ENCODE assay signal across 9 cellular contexts in the genomic region with DNA sequence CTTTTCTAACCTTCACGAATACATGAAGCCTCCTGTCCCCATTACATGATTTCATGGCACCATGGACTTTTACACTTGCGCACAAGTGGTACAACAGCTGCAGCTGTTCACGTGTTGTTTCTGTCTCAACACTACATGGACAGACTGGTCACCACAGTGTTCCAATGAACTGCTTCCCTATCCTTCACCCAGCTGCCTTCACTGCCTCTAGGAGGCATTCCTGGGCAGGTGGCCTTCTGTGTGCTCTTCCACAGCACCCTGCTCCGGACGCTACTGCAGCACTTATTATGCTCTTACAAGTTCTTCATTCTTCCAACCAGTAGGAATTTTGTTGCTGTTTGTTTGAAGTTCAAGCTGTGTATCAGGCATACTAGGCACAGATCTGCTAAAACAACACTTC. TPM values are rescaled to one million over a fixed set of nuclear protein-coding genes. Genes with fewer than 3 reads are reported as not detected.
DNase-seq lines count a peak whose midpoint lies in the region; ATAC-seq and TF ChIP-seq lines count a peak whose summit lies in the region.
"Had no signal": no experiment of that assay in that cellular context is flagged by ENCODE, and none has a peak within 500 bp of the region (broad histone marks: within the 10 kb centered on the region; RNA-seq: fewer than 3 reads in every experiment).

No MANE protein-coding gene starts in this region.

- no peak overlapping the region for H3K27ac Mint-ChIP-seq in activated CD8-positive, alpha-beta memory T cell treated with anti-CD3 and anti-CD28 coated beads, Interleukin-2, amount 10 ng/mL, durations not matched to agents 7 days and 5 days

- H3K4me1 ChIP-seq in Panc1 (ENCODE audit: control insufficient read depth, insufficient read depth, low read length) (peaks cover 18% of the 10 kb centered on the region), hepatocyte (ENCODE audit: insufficient read depth) (peaks cover 29% of the 10 kb centered on the region), skeletal muscle tissue (ENCODE audit: control insufficient read depth in 3 of 3, insufficient read depth in 3 of 3, low read length in 3 of 3) (peaks cover 16 to 28% (median 20%) of the 10 kb centered on the region in 3 donors)

- 87% methylated on average over 5 of the region's 5 CpGs for WGBS in hepatocyte (ENCODE audit: low lambda C conversion rate, missing lambda C conversion rate)

- peaks cover 29% of the 10 kb centered on the region for H3K4me1 Mint-ChIP-seq in activated CD8-positive, alpha-beta memory T cell treated with anti-CD3 and anti-CD28 coated beads, Interleukin-2, amount 10 ng/mL, durations not matched to agents 7 days and 5 days

- H3K9me3 ChIP-seq in Panc1 (ENCODE audit: control insufficient read depth, insufficient read depth, low read depth, low read length) (no peaks in the 10 kb centered on the region), hepatocyte (ENCODE audit: low read depth) (no peaks in the 10 kb centered on the region), skeletal muscle tissue (ENCODE audit: control insufficient read depth in 3 of 3, low read length in 3 of 3) (no peaks in the 10 kb centered on the region)

- ATAC-seq in activated CD8-positive, alpha-beta memory T cell treated with anti-CD3 and anti-CD28 coated beads, Interleukin-2, amount 10 ng/mL, durations not matched to agents 7 days and 5 days = no peak
- no peak for ATAC-seq in Panc1
- ATAC-seq in activated CD4-positive, CD25-positive, alpha-beta regulatory T cell treated with anti-CD3 and anti-CD28 coated beads, Interleukin-2, amount 50 U/mL, for 24 hours = no peak

- H2AFZ ChIP-seq in hepatocyte = no peak overlapping the region

- POLR2A ChIA-PET in Panc1 (lab: Charles Lee) = no interaction called here

- peaks cover 4% of the 10 kb centered on the region for H3K9me3 Mint-ChIP-seq in activated CD8-positive, alpha-beta memory T cell treated with anti-CD3 and anti-CD28 coated beads, Interleukin-2, amount 10 ng/mL, durations not matched to agents 7 days and 5 days (ENCODE audit: low read depth)

- H3K4me2 ChIP-seq in hepatocyte = peak overlapping the region; percentile 88

- no peaks in the 10 kb centered on the region for H4K20me1 ChIP-seq in hepatocyte (ENCODE audit: insufficient read depth, poor library complexity, severe bottlenecking)

- in situ Hi-C loops in Panc1 (cut with HindIII; ENCODE audit: low pct_unique_long_range_greater_than_20kb, low sequenced_read_pairs) = no loop called here

- peaks cover 19% of the 10 kb centered on the region for H3K79me2 ChIP-seq in hepatocyte

- H3K4me3 ChIP-seq in Panc1 (ENCODE audit: low read depth in 2 of 2, low read length in 2 of 2) (no peak overlapping the region; a peak in 1 of 4 replicates), hepatocyte (no peak overlapping the region), skeletal muscle tissue (ENCODE audit: low read length in 3 of 3) (peak overlapping the region; percentile 82 to 91 (median 90))

- H3K4me3 Mint-ChIP-seq in activated CD8-positive, alpha-beta memory T cell treated with anti-CD3 and anti-CD28 coated beads, Interleukin-2, amount 10 ng/mL, durations not matched to agents 7 days and 5 days = peak overlapping the region; percentile 89

- H3K36me3 ChIP-seq in Panc1 (ENCODE audit: control insufficient read depth, insufficient read depth, low read length) = no peaks in the 10 kb centered on the region; the same call in 1 of the 2 replicates
- H3K36me3 ChIP-seq in hepatocyte (replicated peaks; ENCODE audit: insufficient read depth, low read depth) = no peaks in the 10 kb centered on the region
- H3K36me3 ChIP-seq in skeletal muscle tissue (ENCODE audit: control insufficient read depth in 3 of 3, insufficient read depth in 3 of 3, low read length in 3 of 3) = peaks cover 3 to 25% (median 12%) of the 10 kb centered on the region in 3 donors

- peaks cover 23% of the 10 kb centered on the region for H3K36me3 Mint-ChIP-seq in activated CD8-positive, alpha-beta memory T cell treated with anti-CD3 and anti-CD28 coated beads, Interleukin-2, amount 10 ng/mL, durations not matched to agents 7 days and 5 days

- no peak for DNase-seq in activated CD8-positive, alpha-beta memory T cell treated with anti-CD3 and anti-CD28 coated beads, Interleukin-2, amount 10 ng/mL, durations not matched to agents 7 days and 5 days
- no peak for DNase-seq in activated CD8-positive, alpha-beta memory T cell treated with anti-CD3 and anti-CD28 coated beads, Interleukin-2, amount 50 U/mL, for 4 hours
- DNase-seq in Panc1 (ENCODE audit: low read depth, low spot score) (no peak), hepatocyte (ENCODE audit: low spot score) (no peak), AML-193 (lab: John Stamatoyannopoulos, UW) (no peak), epidermal melanocyte (ENCODE audit: insufficient read length, low spot score) (no peak)
- DNase-seq: NCI-H2081 treated with DMSO at 0.1 percent for 48 hours had no signal

- BruUV-seq in Panc1 (replicated peaks; lab: Mats Ljungman, UMichigan) = no TSS peak

- H3K9ac ChIP-seq in skeletal muscle tissue (ENCODE audit: low read depth in 1 of 3, low read length in 3 of 3) = peak overlapping the region; percentile 91 to 96 (median 95)

- H3K9me2 ChIP-seq in hepatocyte (replicated peaks; ENCODE audit: insufficient read depth) = no peaks in the 10 kb centered on the region

- peak overlapping the region; percentile 75; the same call in 1 of the 2 replicates for H3K27ac ChIP-seq in Panc1 (ENCODE audit: low read length)
- no peak overlapping the region for H3K27ac ChIP-seq in hepatocyte
- H3K27ac ChIP-seq in skeletal muscle tissue (ENCODE audit: low read depth, low read length) = peak overlapping the region; percentile 27

- intact Hi-C loops in Panc1 (cut with micrococcal nuclease; ENCODE audit: unreplicated experiment) = no loop called here

- H3K27me3 ChIP-seq in Panc1 (ENCODE audit: control insufficient read depth, insufficient read depth, low read length) = no peaks in the 10 kb centered on the region
- H3K27me3 ChIP-seq in hepatocyte = no peaks in the 10 kb centered on the region
- H3K27me3 ChIP-seq in skeletal muscle tissue (ENCODE audit: control insufficient read depth in 3 of 3, insufficient read depth in 3 of 3, low read length in 3 of 3) = no peaks in the 10 kb centered on the region

- CTCF ChIA-PET in activated CD8-positive, alpha-beta memory T cell treated with anti-CD3 and anti-CD28 coated beads, Interleukin-2, amount 10 ng/mL, durations not matched to agents 7 days and 5 days (lab: Charles Lee) = no interaction called here
- CTCF ChIA-PET in Panc1 (lab: Charles Lee) = no interaction called here

- TF ChIP-seq CTCF in Panc1 (IDR thresholded peaks at IDR 0.05) = no peak
- no peak for TF ChIP-seq CTCF in hepatocyte (IDR thresholded peaks at IDR 0.05; ENCODE audit: poor library complexity)

- H3K27me3 Mint-ChIP-seq in activated CD8-positive, alpha-beta memory T cell treated with anti-CD3 and anti-CD28 coated beads, Interleukin-2, amount 10 ng/mL, durations not matched to agents 7 days and 5 days = no peaks in the 10 kb centered on the region

RNA-seq across cellular contexts. Expression of gene MTERF2, which starts 1.5 kb away (rescaled TPM):
- total RNA-seq in activated CD8-positive, alpha-beta memory T cell treated with anti-CD3 and anti-CD28 coated beads, Interleukin-2, amount 10 ng/mL, durations not matched to agents 7 days and 5 days = 1 to 10 TPM; 5.6 to 6.9 TPM
- 10.9 TPM for total RNA-seq in Panc1 (2021; ENCODE audit: unreplicated experiment)
- polyA plus RNA-seq in Panc1 (2012; ENCODE audit: insufficient read length) = 10.5 TPM
- total RNA-seq in hepatocyte = 16.4 and 20.6 TPM in 2 replicates
- 16.7 and 18.6 TPM in 2 replicates for polyA plus RNA-seq in hepatocyte
- total RNA-seq in skeletal muscle tissue = 9.9 TPM

RNA-seq across cellular contexts. Expression of gene TMEM263, which starts 29.8 kb away (rescaled TPM):
- 10 to 100 TPM; 18.9 to 28.8 TPM for total RNA-seq in activated CD8-positive, alpha-beta memory T cell treated with anti-CD3 and anti-CD28 coated beads, Interleukin-2, amount 10 ng/mL, durations not matched to agents 7 days and 5 days
- total RNA-seq in Panc1 (2021; ENCODE audit: unreplicated experiment) (35.0 TPM), hepatocyte (128 and 132 TPM in 2 replicates), skeletal muscle tissue (42.3 TPM)
- 21.3 TPM for polyA plus RNA-seq in Panc1 (2012; ENCODE audit: insufficient read length)
- 70.0 and 73.1 TPM in 2 replicates for polyA plus RNA-seq in hepatocyte

Comparison
In these comparisons a context has a peak if more than half of its experiments do, and no peak if none do; other contexts are left out.
1. H3K4me3 ChIP-seq: peak in skeletal muscle tissue (3 of 3); none in Panc1 (0 of 2) and hepatocyte (single experiment).